11 cellular contexts compared by ENCODE assay signal in the genomic region with DNA sequence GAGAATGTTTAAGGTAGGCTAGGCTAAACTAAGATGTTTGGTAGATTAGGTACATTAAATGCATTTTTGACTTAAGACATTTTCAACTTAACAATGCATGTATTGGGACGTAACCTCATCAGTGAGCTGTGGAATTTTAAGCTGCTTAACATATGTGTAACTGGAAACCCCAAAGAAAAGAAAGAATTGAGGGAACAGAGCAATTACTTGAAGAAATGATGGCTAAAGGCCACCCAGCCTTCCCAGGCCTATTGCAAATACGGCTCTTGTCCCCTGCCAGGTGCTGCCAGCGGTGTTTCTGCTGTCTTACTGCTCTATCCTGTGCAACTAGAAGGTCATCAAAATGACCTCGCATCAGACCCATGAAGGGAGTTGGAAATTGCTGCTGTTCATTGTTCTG.
"Had no signal": no experiment of that assay in that cellular context is flagged by ENCODE, and none has a peak within 500 bp of the region (broad histone marks: within the 10 kb centered on the region; RNA-seq: fewer than 3 reads in every experiment).

No MANE protein-coding gene starts in this region.

- ATAC-seq: mucosa of descending colon; naive thymus-derived CD8-positive, alpha-beta T cell; stimulated activated memory B cell treated with anti-CD40 and anti-IgM and Interleukin-4, amounts not matched to agents 10 μg/mL and 1 μg/mL and 100 μg/mL, for 72 hours had no signal

- H3K27ac Mint-ChIP-seq: activated B cell treated with CpG ODN at 0.5 μM for 24 hours; activated CD4-positive, alpha-beta T cell treated with anti-CD3 and anti-CD28 coated beads, Interleukin-2, amount 10 ng/mL, durations not matched to agents 24 days and 14 days; stimulated activated memory B cell treated with anti-CD40 and anti-IgM and Interleukin-4, amounts not matched to agents 10 μg/mL and 1 μg/mL and 100 μg/mL, for 72 hours had no signal

- H3K27me3 Mint-ChIP-seq: activated B cell treated with CpG ODN at 0.5 μM for 24 hours; activated CD4-positive, alpha-beta T cell treated with anti-CD3 and anti-CD28 coated beads, Interleukin-2, amount 10 ng/mL, durations not matched to agents 24 days and 14 days; naive thymus-derived CD8-positive, alpha-beta T cell; stimulated activated memory B cell treated with anti-CD40 and anti-IgM and Interleukin-4, amounts not matched to agents 10 μg/mL and 1 μg/mL and 100 μg/mL, for 72 hours had no signal

- H3K4me3 ChIP-seq: mucosa of descending colon, uterus had no signal

- H3K36me3 ChIP-seq: uterus had no signal

- DNase-seq: activated B cell treated with CpG ODN at 0.5 μM for 24 hours; activated CD4-positive, alpha-beta T cell treated with anti-CD3 and anti-CD28 coated beads, Interleukin-2, amount 10 ng/mL, durations not matched to agents 24 days and 14 days; head of caudate nucleus; left cardiac atrium; mammary epithelial cell; mucosa of descending colon; naive thymus-derived CD8-positive, alpha-beta T cell; stimulated activated CD4-positive, alpha-beta T cell treated with anti-CD3 and anti-CD28 coated beads, Interleukin-2, amount 100 ng/mL, for 48 hours; uterus had no signal

- H3K9me3 ChIP-seq: mucosa of descending colon, uterus had no signal

- H3K27me3 ChIP-seq: uterus had no signal

- H3K4me1 ChIP-seq: uterus had no signal

- H3K4me3 Mint-ChIP-seq: activated B cell treated with CpG ODN at 0.5 μM for 24 hours; activated CD4-positive, alpha-beta T cell treated with anti-CD3 and anti-CD28 coated beads, Interleukin-2, amount 10 ng/mL, durations not matched to agents 24 days and 14 days; endodermal cell; stimulated activated memory B cell treated with anti-CD40 and anti-IgM and Interleukin-4, amounts not matched to agents 10 μg/mL and 1 μg/mL and 100 μg/mL, for 72 hours had no signal
